15 cellular contexts compared by ENCODE assay signal in genomic region chr4:54103190-54103574, GRCh38. TPM values are rescaled to one million over a fixed set of nuclear protein-coding genes. Genes with fewer than 3 reads are reported as not detected.
A peak's percentile ranks its signal among the peaks of the same experiment; 100 is the strongest.
DNase-seq lines count a peak whose midpoint lies in the region; ATAC-seq, FAIRE-seq and TF ChIP-seq lines count a peak whose summit lies in the region.
"Had no signal": no experiment of that assay in that cellular context is flagged by ENCODE, and none has a peak within 500 bp of the region (broad histone marks: within the 10 kb centered on the region; RNA-seq: fewer than 3 reads in every experiment).

No MANE protein-coding gene starts in this region.

- FAIRE-seq in endothelial cell of umbilical vein (lab: Jason Lieb, UNC): peak; percentile 67
- FAIRE-seq: small intestine had no signal

- peaks cover under 1% of the 10 kb centered on the region for H3K9me3 Mint-ChIP-seq in nephron
- H3K9me3 Mint-ChIP-seq in activated CD8-positive, alpha-beta memory T cell treated with anti-CD3 and anti-CD28 coated beads, Interleukin-2, amount 10 ng/mL, durations not matched to agents 7 days and 5 days (ENCODE audit: low read depth): no peaks in the 10 kb centered on the region
- H3K9me3 Mint-ChIP-seq: stimulated activated naive CD8-positive, alpha-beta T cell treated with anti-CD3 and anti-CD28 coated beads, Interleukin-15, amount 100 ng/mL, for 72 hours had no signal

- no peak for DNase-seq in left ventricle myocardium superior
- DNase-seq in Right ventricle myocardium inferior (ENCODE audit: missing footprints): no peak
- no peak for DNase-seq in endothelial cell of umbilical vein (ENCODE audit: low read depth, low spot score)
- no peak for DNase-seq in activated CD8-positive, alpha-beta memory T cell treated with anti-CD3 and anti-CD28 coated beads, Interleukin-2, amount 10 ng/mL, durations not matched to agents 7 days and 5 days
- DNase-seq in activated CD4-positive, CD25-positive, alpha-beta regulatory T cell (lab: John Stamatoyannopoulos, UW): no peak
- no peak for DNase-seq in left colon
- DNase-seq: activated gamma-delta T cell treated with Interleukin-2 at 50 U/mL for 16 hours; effector memory CD4-positive, alpha-beta T cell; small intestine; T1000 had no signal

- H3K27ac ChIP-seq in endothelial cell of umbilical vein (ENCODE audit: insufficient read depth, low read depth, low read length): no peak overlapping the region

- H3K9ac ChIP-seq in endothelial cell of umbilical vein (replicated peaks; ENCODE audit: extremely low read depth, insufficient read depth, low read length): no peak overlapping the region

- H3K9me1 ChIP-seq in endothelial cell of umbilical vein (replicated peaks; ENCODE audit: control insufficient read depth, extremely low read depth, insufficient read depth, low read length): no peaks in the 10 kb centered on the region

- peaks cover 25% of the 10 kb centered on the region for H3K4me1 ChIP-seq in endothelial cell of umbilical vein (ENCODE audit: control insufficient read depth, extremely low read depth, insufficient read depth, low read length)

- H4K20me1 ChIP-seq in endothelial cell of umbilical vein (replicated peaks; ENCODE audit: control insufficient read depth, extremely low read depth, insufficient read depth, low read length): no peaks in the 10 kb centered on the region

- H3K36me3 Mint-ChIP-seq in nephron (ENCODE audit: low read depth): no peaks in the 10 kb centered on the region
- H3K36me3 Mint-ChIP-seq in activated CD8-positive, alpha-beta memory T cell treated with anti-CD3 and anti-CD28 coated beads, Interleukin-2, amount 10 ng/mL, durations not matched to agents 7 days and 5 days: peaks cover 1% of the 10 kb centered on the region

- H3K36me3 ChIP-seq in endothelial cell of umbilical vein (ENCODE audit: control insufficient read depth in 2 of 2, extremely low read depth in 1 of 2, insufficient read depth in 2 of 2, low read length in 2 of 2): no peaks in the 10 kb centered on the region

- peak overlapping the region; percentile 69 for H3K4me2 ChIP-seq in endothelial cell of umbilical vein (ENCODE audit: insufficient read depth, low read length)

- no peak overlapping the region for H2AFZ ChIP-seq in endothelial cell of umbilical vein (ENCODE audit: low read depth, low read length)

- peak overlapping the region; percentile 70 to 77 (median 76) for H3K4me3 Mint-ChIP-seq in nephron
- H3K4me3 Mint-ChIP-seq in activated CD8-positive, alpha-beta memory T cell treated with anti-CD3 and anti-CD28 coated beads, Interleukin-2, amount 10 ng/mL, durations not matched to agents 7 days and 5 days: no peak overlapping the region

- no peak for TF ChIP-seq CTCF in endothelial cell of umbilical vein (IDR thresholded peaks at IDR 0.05; ENCODE audit: extremely low read depth in 1 of 2, insufficient read depth in 1 of 2, low read depth in 1 of 2, low read length in 2 of 2)
- TF ChIP-seq CTCF in nephron (IDR thresholded peaks at IDR 0.05; ENCODE audit: unreplicated experiment in 3 of 3): no peak

- POLR2A ChIA-PET in endothelial cell of umbilical vein (lab: Charles Lee): interaction anchor here (0.8 kb wide), 1 partner anchor 40 kb away, joined by 5 read pairs; no protein-coding TSS in a partner anchor

- dilution Hi-C loops in endothelial cell of umbilical vein (cut with MboI; ENCODE audit: extremely low pct_ligation_motif_present, low sequenced_read_pairs): no loop called here

- ATAC-seq in left ventricle myocardium superior: peak; percentile 8
- no peak for ATAC-seq in Right ventricle myocardium inferior
- ATAC-seq in HG03442 (IDR thresholded peaks at IDR 0.05; ENCODE audit: unreplicated experiment): no peak
- no peak for ATAC-seq in activated CD8-positive, alpha-beta memory T cell treated with anti-CD3 and anti-CD28 coated beads, Interleukin-2, amount 10 ng/mL, durations not matched to agents 7 days and 5 days
- ATAC-seq in left colon: no peak

- peaks cover 64 to 80% of the 10 kb centered on the region in 2 experiments for H3K27me3 ChIP-seq in endothelial cell of umbilical vein (ENCODE audit: control insufficient read depth in 2 of 2, insufficient read depth in 2 of 2, low read length in 2 of 2)

- no TSS peak for BruUV-seq in endothelial cell of umbilical vein (replicated peaks; lab: Mats Ljungman, UMichigan)

- no peak for TF ChIP-seq POLR2A in endothelial cell of umbilical vein (IDR thresholded peaks at IDR 0.05; ENCODE audit: low read depth, low read length)

- intact Hi-C loops in left ventricle myocardium superior (cut with micrococcal nuclease): no loop called here
- intact Hi-C loops in Right ventricle myocardium inferior (cut with DNase I): no loop called here
- intact Hi-C loops in endothelial cell of umbilical vein (cut with micrococcal nuclease): loop anchor here (2.0 to 5.0 kb wide), 2 partner anchors 49 to 172 kb away; no protein-coding TSS in a partner anchor
- intact Hi-C loops in left colon (cut with DNase I, micrococcal nuclease): no loop called here

- no peak overlapping the region for H3K4me3 ChIP-seq in endothelial cell of umbilical vein (replicated peaks in 1 of 3; ENCODE audit: insufficient read depth in 1 of 3, low read depth in 1 of 3, low read length in 3 of 3)

- H3K79me2 ChIP-seq in endothelial cell of umbilical vein (ENCODE audit: control insufficient read depth, insufficient read depth, low read length): no peaks in the 10 kb centered on the region

- no peak overlapping the region for H3K27ac Mint-ChIP-seq in nephron
- H3K27ac Mint-ChIP-seq in activated CD8-positive, alpha-beta memory T cell treated with anti-CD3 and anti-CD28 coated beads, Interleukin-2, amount 10 ng/mL, durations not matched to agents 7 days and 5 days: no peak overlapping the region
- H3K27ac Mint-ChIP-seq: stimulated activated naive CD8-positive, alpha-beta T cell treated with anti-CD3 and anti-CD28 coated beads, Interleukin-15, amount 100 ng/mL, for 72 hours had no signal

- peaks cover 45% of the 10 kb centered on the region for H3K4me1 Mint-ChIP-seq in nephron
- peaks cover 35% of the 10 kb centered on the region for H3K4me1 Mint-ChIP-seq in activated CD8-positive, alpha-beta memory T cell treated with anti-CD3 and anti-CD28 coated beads, Interleukin-2, amount 10 ng/mL, durations not matched to agents 7 days and 5 days

- no peaks in the 10 kb centered on the region for H3K9me3 ChIP-seq in endothelial cell of umbilical vein (replicated peaks; ENCODE audit: control insufficient read depth, insufficient read depth, low read length)

- peaks cover 100% of the 10 kb centered on the region for H3K27me3 Mint-ChIP-seq in nephron (ENCODE audit: low read depth)
- H3K27me3 Mint-ChIP-seq in activated CD8-positive, alpha-beta memory T cell treated with anti-CD3 and anti-CD28 coated beads, Interleukin-2, amount 10 ng/mL, durations not matched to agents 7 days and 5 days: peaks cover 92% of the 10 kb centered on the region

- CTCF ChIA-PET in endothelial cell of umbilical vein (lab: Charles Lee): interaction anchor here (0.8 to 2.5 kb wide), 7 partner anchors 9 to 173 kb away, joined by 3 to 10 read pairs (median 5); no protein-coding TSS in a partner anchor
- CTCF ChIA-PET in activated CD8-positive, alpha-beta memory T cell treated with anti-CD3 and anti-CD28 coated beads, Interleukin-2, amount 10 ng/mL, durations not matched to agents 7 days and 5 days (lab: Charles Lee): interaction anchor here (0.7 to 1.5 kb wide), 3 partner anchors 130 to 194 kb away, joined by 3 to 7 read pairs (median 4); no protein-coding TSS in a partner anchor

TF ChIP-seq in endothelial cell of umbilical vein, 7 proteins besides CTCF, POLR2A, EP300 and RAD21:
- peak; percentile 60 for TF ChIP-seq EZH2 (IDR thresholded peaks at IDR 0.05; ENCODE audit: borderline replicate concordance, low read depth, low read length, severe bottlenecking)
- TF ChIP-seq POLR2AphosphoS5 (IDR thresholded peaks at IDR 0.05; ENCODE audit: insufficient read depth, low read depth, low read length): no peak
- no peak for TF ChIP-seq JUN (IDR thresholded peaks at IDR 0.05; ENCODE audit: borderline replicate concordance, insufficient read depth, insufficient read length, low read depth)
- no peak for TF ChIP-seq MYC (IDR thresholded peaks at IDR 0.05; ENCODE audit: low read depth, low read length)
- no peak for TF ChIP-seq GATA2 (IDR thresholded peaks at IDR 0.05; ENCODE audit: insufficient read depth, insufficient read length, low read depth, low read length)

RNA-seq across cellular contexts. Expression of gene GSX2, which starts 3.2 kb away (rescaled TPM):
- total RNA-seq in left ventricle myocardium superior (not detected), Right ventricle myocardium inferior (not detected), endothelial cell of umbilical vein (not detected in 2 replicates), left colon (not detected)
- polyA plus RNA-seq in endothelial cell of umbilical vein: not detected in 2 replicates
- not detected in 2 replicates for polyA plus RNA-seq in endothelial cell of umbilical vein (2011; cell fraction: cytosol; rRNA removed)
- not detected in 2 replicates for polyA plus RNA-seq in endothelial cell of umbilical vein (2011; cell fraction: nucleus; rRNA removed)
- not detected in 2 replicates for polyA plus RNA-seq in endothelial cell of umbilical vein (2012)
- not detected in 2 replicates for polyA minus RNA-seq in endothelial cell of umbilical vein
- not detected for polyA minus RNA-seq in endothelial cell of umbilical vein (2011; cell fraction: cytosol; rRNA and poly(A)+ RNA removed)
- polyA minus RNA-seq in endothelial cell of umbilical vein (2011; cell fraction: nucleus; rRNA and poly(A)+ RNA removed): not detected in 2 replicates
- not detected for total RNA-seq in activated CD8-positive, alpha-beta memory T cell treated with anti-CD3 and anti-CD28 coated beads, Interleukin-2, amount 10 ng/mL, durations not matched to agents 7 days and 5 days
- total RNA-seq: HT-29, left cardiac atrium had no signal
- polyA plus RNA-seq: small intestine had no signal

RNA-seq across cellular contexts. Expression of gene CHIC2, which starts 38.8 kb away (rescaled TPM):
- total RNA-seq in left ventricle myocardium superior (6.7 TPM), Right ventricle myocardium inferior (10.1 TPM), endothelial cell of umbilical vein (43.3 and 43.8 TPM in 2 replicates), left colon (10 to 100 TPM; 19.2 to 21.2 TPM)
- 23.3 and 27.4 TPM in 2 replicates for polyA plus RNA-seq in endothelial cell of umbilical vein
- polyA plus RNA-seq in endothelial cell of umbilical vein (2011; cell fraction: cytosol; rRNA removed): 28.1 and 28.7 TPM in 2 replicates
- polyA plus RNA-seq in endothelial cell of umbilical vein (2011; cell fraction: nucleus; rRNA removed): 19.1 and 26.2 TPM in 2 replicates
- polyA plus RNA-seq in endothelial cell of umbilical vein (2012): 25.7 and 33.2 TPM in 2 replicates
- 18.1 and 20.8 TPM in 2 replicates for polyA minus RNA-seq in endothelial cell of umbilical vein
- polyA minus RNA-seq in endothelial cell of umbilical vein (2011; cell fraction: cytosol; rRNA and poly(A)+ RNA removed): 4.4 TPM
- 59.9 and 90.3 TPM in 2 replicates for polyA minus RNA-seq in endothelial cell of umbilical vein (2011; cell fraction: nucleus; rRNA and poly(A)+ RNA removed)
- total RNA-seq in activated CD8-positive, alpha-beta memory T cell treated with anti-CD3 and anti-CD28 coated beads, Interleukin-2, amount 10 ng/mL, durations not matched to agents 7 days and 5 days: 10 to 100 TPM; 12.6 to 16.2 TPM
